Comparison of ENCODE assay signal across 8 cellular contexts in the genomic region with DNA sequence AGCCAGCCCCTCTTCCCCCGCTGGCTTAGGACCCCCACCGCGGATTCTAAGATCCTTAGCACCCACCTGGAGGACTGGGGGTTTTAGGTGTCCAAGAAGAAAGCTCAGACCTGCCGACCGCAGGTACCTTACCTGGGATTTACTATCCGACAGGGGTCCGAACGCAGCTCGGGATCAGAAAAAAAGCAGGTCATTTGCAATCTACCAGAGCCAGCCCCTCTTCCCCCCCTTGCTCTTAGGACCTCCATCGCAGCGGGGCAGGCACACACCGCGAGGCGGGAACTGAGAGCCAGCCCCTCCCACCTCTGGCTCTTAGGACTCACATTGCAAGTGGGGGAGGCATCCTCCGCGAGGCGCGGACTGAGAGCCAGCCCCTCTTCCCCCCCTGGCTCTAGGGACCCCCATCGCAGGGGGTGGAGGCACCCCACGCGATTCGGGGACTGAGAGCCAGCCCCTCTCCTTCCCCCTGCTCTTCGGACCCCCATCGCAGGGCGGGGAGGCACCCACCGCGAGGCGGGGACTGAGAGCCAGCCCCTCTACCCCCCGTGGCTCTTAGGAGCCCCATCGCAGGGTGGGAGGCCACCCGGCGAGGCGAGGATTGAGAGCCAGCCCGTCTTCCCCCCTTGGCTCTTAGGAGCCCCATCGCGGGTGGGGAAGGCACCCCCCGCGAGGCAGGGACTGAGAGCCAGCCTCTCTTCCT. TPM values are rescaled to one million over a fixed set of nuclear protein-coding genes. Genes with fewer than 3 reads are reported as not detected.
A peak's percentile ranks its signal among the peaks of the same experiment; 100 is the strongest.
DNase-seq lines count a peak whose midpoint lies in the region; ATAC-seq and TF ChIP-seq lines count a peak whose summit lies in the region.

No MANE protein-coding gene starts in this region.

- in situ Hi-C loops in HAP-1 (cut with MboI; ENCODE audit: low sequenced_read_pairs): no loop called here

- H3K36me3 ChIP-seq in HAP-1 (replicated peaks) (no peaks in the 10 kb centered on the region), ascending aorta (no peaks in the 10 kb centered on the region), left lung (no peaks in the 10 kb centered on the region), suprapubic skin (no peaks in the 10 kb centered on the region)

- H3K9me3 ChIP-seq in HAP-1: no peaks in the 10 kb centered on the region
- H3K9me3 ChIP-seq in ascending aorta: no peaks in the 10 kb centered on the region
- H3K9me3 ChIP-seq in left lung: no peaks in the 10 kb centered on the region
- no peaks in the 10 kb centered on the region for H3K9me3 ChIP-seq in suprapubic skin

- peak overlapping the region; percentile 44 for H3K4me3 ChIP-seq in HAP-1
- peak overlapping the region; percentile 7 to 55 for H3K4me3 ChIP-seq in ascending aorta
- peak overlapping the region in 1 of 2 donors; percentile 6 for H3K4me3 ChIP-seq in left lung
- peak overlapping the region; percentile 43 for H3K4me3 ChIP-seq in suprapubic skin

- ATAC-seq in left lung: peak; percentile 69
- ATAC-seq in HG02870 (IDR thresholded peaks at IDR 0.05; ENCODE audit: unreplicated experiment): no peak
- no peak for ATAC-seq in GM21737 (IDR thresholded peaks at IDR 0.05; ENCODE audit: unreplicated experiment)

- DNase-seq in COLO668 (lab: John Stamatoyannopoulos, UW; ENCODE audit: unreplicated experiment): peak; percentile 6
- peak; percentile 81 to 91 for DNase-seq in HAP-1 (ENCODE audit: low spot score in 2 of 2)
- DNase-seq in NCI-H2227 (lab: John Stamatoyannopoulos, UW; ENCODE audit: unreplicated experiment): peak; percentile 53
- DNase-seq in ascending aorta (ENCODE audit: low spot score in 2 of 2): no peak
- peak in 1 of 2 donors; percentile 68 for DNase-seq in left lung
- peak in 1 of 2 donors; percentile 60 for DNase-seq in suprapubic skin (ENCODE audit: low spot score in 2 of 2)

- TF ChIP-seq POLR2A in suprapubic skin (IDR thresholded peaks at IDR 0.05): no peak

- no peak for TF ChIP-seq EP300 in suprapubic skin (IDR thresholded peaks at IDR 0.05)

- H3K27ac ChIP-seq in ascending aorta (no peak overlapping the region), left lung (no peak overlapping the region), suprapubic skin (no peak overlapping the region)

- H3K27me3 ChIP-seq in HAP-1 (ENCODE audit: low read depth) (no peaks in the 10 kb centered on the region), ascending aorta (peaks cover 5% of the 10 kb centered on the region), left lung (peaks cover 5 to 48% of the 10 kb centered on the region in 2 donors), suprapubic skin (peaks cover 32% of the 10 kb centered on the region)

- no peaks in the 10 kb centered on the region for H3K4me1 ChIP-seq in HAP-1
- peaks cover 0 to 14% of the 10 kb centered on the region in 2 donors for H3K4me1 ChIP-seq in ascending aorta
- H3K4me1 ChIP-seq in left lung: peaks cover 11 to 17% of the 10 kb centered on the region in 2 donors
- peaks cover 30% of the 10 kb centered on the region for H3K4me1 ChIP-seq in suprapubic skin

- 31% methylated on average over 16 of the region's 38 CpGs for WGBS in suprapubic skin

- TF ChIP-seq CTCF in ascending aorta (IDR thresholded peaks at IDR 0.05) (no peak), left lung (IDR thresholded peaks at IDR 0.05) (no peak), suprapubic skin (IDR thresholded peaks at IDR 0.05) (no peak)

- intact Hi-C loops in ascending aorta (cut with DNase I): no loop called here
- intact Hi-C loops in left lung (cut with DNase I): no loop called here

RNA-seq across cellular contexts. Expression of gene DDX11, which starts 45.3 kb away (rescaled TPM):
- 27.9 TPM for total RNA-seq in ascending aorta
- total RNA-seq in left lung: 10 to 100 TPM; 42.0 to 44.1 TPM
- total RNA-seq in suprapubic skin: 10 to 100 TPM; 13.0 to 81.6 (median 46.0) TPM

Comparison
In these comparisons a context has a peak if more than half of its experiments do, and no peak if none do; other contexts are left out.
1. DNase-seq: peak in COLO668 (single experiment), HAP-1 (2 of 2) and NCI-H2227 (single experiment); none in ascending aorta (0 of 2).